In the genomic region with DNA sequence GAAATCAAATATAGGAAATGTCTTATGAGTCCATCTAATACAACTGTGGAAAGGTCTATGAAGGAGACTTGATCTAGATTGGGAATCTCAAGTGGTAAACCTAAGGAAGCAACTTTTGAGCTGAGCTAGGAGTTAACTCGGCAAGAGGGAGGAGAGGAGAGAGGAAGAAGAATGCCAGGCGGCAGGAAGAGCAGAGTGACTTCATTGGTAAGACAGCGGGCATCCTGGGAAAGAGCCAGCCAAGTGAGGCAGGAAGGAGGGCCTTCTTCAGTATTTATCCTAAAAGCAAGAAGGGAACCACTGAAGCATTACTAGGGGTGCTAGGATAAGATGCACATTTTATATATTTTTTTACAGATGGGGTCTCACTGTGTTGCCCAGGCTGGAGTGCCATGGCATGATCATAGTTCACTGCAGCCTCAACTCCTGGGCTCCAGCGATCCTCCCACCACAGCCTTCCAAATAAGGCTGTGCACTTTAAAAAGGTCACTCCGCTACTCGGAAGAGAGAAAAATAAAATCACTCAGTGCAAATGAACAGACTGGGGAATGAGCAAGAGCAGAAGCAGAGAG, we compare ENCODE assay signal across 9 cellular contexts. TPM values are rescaled to one million over a fixed set of nuclear protein-coding genes. Genes with fewer than 3 reads are reported as not detected.
DNase-seq lines count a peak whose midpoint lies in the region; ATAC-seq, FAIRE-seq and TF ChIP-seq lines count a peak whose summit lies in the region.
"Had no signal": no experiment of that assay in that cellular context is flagged by ENCODE, and none has a peak within 500 bp of the region (broad histone marks: within the 10 kb centered on the region; RNA-seq: fewer than 3 reads in every experiment).

No MANE protein-coding gene starts in this region.

- no peak overlapping the region for H3K9ac ChIP-seq in endodermal cell (ENCODE audit: extremely low read depth, low read length, poor library complexity, severe bottlenecking)
- H3K9ac ChIP-seq in parathyroid adenoma, result no peak overlapping the region

- ATAC-seq in HG02938 (IDR thresholded peaks at IDR 0.05; ENCODE audit: unreplicated experiment) (no peak), GM19452 (IDR thresholded peaks at IDR 0.05; ENCODE audit: unreplicated experiment) (no peak)

- H3K27me3 ChIP-seq in Caco-2 (replicated peaks; ENCODE audit: control insufficient read depth, insufficient read depth, low read length) (no peaks in the 10 kb centered on the region), endodermal cell (ENCODE audit: control insufficient read depth, insufficient read depth, low read length, poor library complexity, severe bottlenecking) (no peaks in the 10 kb centered on the region), parathyroid adenoma (ENCODE audit: control insufficient read depth, insufficient read depth, low read length) (no peaks in the 10 kb centered on the region)

- H3K4me2 ChIP-seq in parathyroid adenoma (ENCODE audit: low read length), result peak overlapping the region; percentile 78

- peak overlapping the region; percentile 98 for H3K4me3 ChIP-seq in Caco-2 (ENCODE audit: low read depth, low read length)
- peak overlapping the region; percentile 96 for H3K4me3 ChIP-seq in NB4 (ENCODE audit: low read depth, low read length)
- H3K4me3 ChIP-seq in endodermal cell (ENCODE audit: low read length), result peak overlapping the region; percentile 97
- peak overlapping the region; percentile 74 for H3K4me3 ChIP-seq in parathyroid adenoma (ENCODE audit: low read depth, low read length)

- H3K4me3 Mint-ChIP-seq in Caco-2 (ENCODE audit: unreplicated experiment) (peak overlapping the region; percentile 96), endodermal cell (peak overlapping the region; percentile 77)

- H3K36me3 Mint-ChIP-seq in Caco-2 (ENCODE audit: insufficient read depth, unreplicated experiment) (peaks cover 71% of the 10 kb centered on the region), endodermal cell (ENCODE audit: low read depth) (peaks cover 29% of the 10 kb centered on the region)

- WGBS in endodermal cell (ENCODE audit: insufficient coverage in 1 of 2, insufficient read length in 1 of 2), 2 experiments, result 94 to 96% methylated on average over 4 to 6 of the region's 6 CpGs

- DNase-seq in Caco-2 (no peak), NB4 (ENCODE audit: low read depth) (no peak), endodermal cell (no peak), Kasumi-1 (lab: John Stamatoyannopoulos, UW) (no peak), GM12891 (ENCODE audit: insufficient read length, low spot score) (no peak)
- DNase-seq: activated CD4-positive, alpha-beta T cell treated with anti-CD3 and anti-CD28 coated beads, Interleukin-2, amount 50 U/mL, for 48 hours had no signal

- intact Hi-C loops in Caco-2 (cut with micrococcal nuclease; ENCODE audit: unreplicated experiment), result no loop called here

- H3K9me3 ChIP-seq in Caco-2, result no peaks in the 10 kb centered on the region
- no peaks in the 10 kb centered on the region for H3K9me3 ChIP-seq in endodermal cell (ENCODE audit: control insufficient read depth, low read length)
- no peaks in the 10 kb centered on the region for H3K9me3 ChIP-seq in parathyroid adenoma (ENCODE audit: control insufficient read depth, low read length)

- H3K79me2 ChIP-seq in parathyroid adenoma, result peaks cover 56% of the 10 kb centered on the region

- H3K27ac Mint-ChIP-seq in Caco-2 (ENCODE audit: unreplicated experiment) (peak overlapping the region; percentile 99), endodermal cell (peak overlapping the region; percentile 63)

- H3K9me3 Mint-ChIP-seq in Caco-2 (ENCODE audit: unreplicated experiment) (no peaks in the 10 kb centered on the region), endodermal cell (no peaks in the 10 kb centered on the region)

- no peak for FAIRE-seq in GM12891 (lab: Jason Lieb, UNC)

- H3K27me3 Mint-ChIP-seq in Caco-2 (ENCODE audit: insufficient read depth, unreplicated experiment) (no peaks in the 10 kb centered on the region), endodermal cell (ENCODE audit: insufficient read depth) (peaks cover 20% of the 10 kb centered on the region)

- TF ChIP-seq POLR2A in NB4 (IDR thresholded peaks at IDR 0.05; ENCODE audit: extremely low read depth, insufficient read length) (no peak), GM12891 (IDR thresholded peaks at IDR 0.05; ENCODE audit: low read depth, low read length) (no peak)

- POLR2A ChIA-PET in Caco-2 (lab: Charles Lee), result interaction anchor here (1.9 kb wide), 1 partner anchor 34 kb away, joined by 24 read pairs; the partner anchor contains the start of gene BAZ1B

- no peak overlapping the region for H2AFZ ChIP-seq in parathyroid adenoma

- CTCF ChIA-PET in Caco-2 (lab: Charles Lee), result no interaction called here

- H3K36me3 ChIP-seq in Caco-2 (ENCODE audit: control insufficient read depth, insufficient read depth, low read length) (no peaks in the 10 kb centered on the region; the same call in 1 of the 2 replicates), endodermal cell (ENCODE audit: control insufficient read depth, insufficient read depth, low read length) (peaks cover 26% of the 10 kb centered on the region), parathyroid adenoma (ENCODE audit: control insufficient read depth, insufficient read depth, low read length) (no peaks in the 10 kb centered on the region)

- no TSS peak for BruUV-seq in Caco-2 (replicated peaks; lab: Mats Ljungman, UMichigan)

- H3K4me1 Mint-ChIP-seq in Caco-2 (ENCODE audit: low read depth, unreplicated experiment) (peaks cover 11% of the 10 kb centered on the region), endodermal cell (peaks cover 11% of the 10 kb centered on the region)

- peaks cover 10% of the 10 kb centered on the region; the same call in 1 of the 2 replicates for H3K4me1 ChIP-seq in Caco-2
- no peaks in the 10 kb centered on the region for H3K4me1 ChIP-seq in endodermal cell (ENCODE audit: control insufficient read depth, insufficient read depth, low read length)
- peaks cover 6% of the 10 kb centered on the region for H3K4me1 ChIP-seq in parathyroid adenoma

- H3K27ac ChIP-seq in endodermal cell (ENCODE audit: low read depth, low read length), result no peak overlapping the region
- H3K27ac ChIP-seq in parathyroid adenoma, result no peak overlapping the region

- TF ChIP-seq CTCF in Caco-2 (IDR thresholded peaks at IDR 0.05; ENCODE audit: insufficient read depth in 1 of 2, low read depth in 1 of 2, low read length in 1 of 2, severe bottlenecking in 1 of 2, unreplicated experiment in 1 of 2) (no peak), NB4 (IDR thresholded peaks at IDR 0.05; ENCODE audit: low read depth, low read length) (no peak), endodermal cell (conservative IDR thresholded peaks at IDR 0.05) (no peak), parathyroid adenoma (IDR thresholded peaks at IDR 0.05) (no peak)

TF ChIP-seq in GM12891, 5 proteins besides CTCF, POLR2A, EP300 and RAD21:
- TF ChIP-seq SPI1 (IDR thresholded peaks at IDR 0.05; ENCODE audit: low read depth, low read length), result no peak
- TF ChIP-seq POU2F2 (IDR thresholded peaks at IDR 0.05; ENCODE audit: low read depth, low read length), result no peak
- no peak for TF ChIP-seq TAF1 (IDR thresholded peaks at IDR 0.05; ENCODE audit: low read depth, low read length)
- TF ChIP-seq PAX5 (IDR thresholded peaks at IDR 0.05; ENCODE audit: insufficient read depth, low read length, severe bottlenecking), result no peak
- no peak for TF ChIP-seq POLR2AphosphoS5 (IDR thresholded peaks at IDR 0.05; ENCODE audit: low read depth, low read length)

RNA-seq across cellular contexts. Expression of gene BCL7B, which starts 2.0 kb away (rescaled TPM):
- total RNA-seq in Caco-2 (2022), result 74.5 and 74.6 TPM in 2 replicates
- total RNA-seq in endodermal cell, result 10 to 100 TPM; 31.0 to 37.7 TPM
- 36.9 TPM for polyA plus RNA-seq in endodermal cell (2013, experiment 1 of 2)
- 33.5 TPM for polyA plus RNA-seq in endodermal cell (2013, experiment 2 of 2)
- 40.6 TPM for polyA plus RNA-seq in GM12891 (2012; ENCODE audit: low read depth, missing spikeins)

RNA-seq across cellular contexts. Expression of gene TBL2, which starts 22.9 kb away (rescaled TPM):
- total RNA-seq in Caco-2 (2022) (74.8 and 76.8 TPM in 2 replicates), endodermal cell (10 to 100 TPM; 55.7 to 59.7 TPM)
- 43.4 TPM for polyA plus RNA-seq in endodermal cell (2013, experiment 1 of 2)
- polyA plus RNA-seq in endodermal cell (2013, experiment 2 of 2), result 37.8 TPM
- 15.2 TPM for polyA plus RNA-seq in GM12891 (2012; ENCODE audit: low read depth, missing spikeins)

RNA-seq across cellular contexts. Expression of gene BAZ1B, which starts 33.4 kb away (rescaled TPM):
- total RNA-seq in Caco-2 (2022) (85.2 and 85.7 TPM in 2 replicates), endodermal cell (10 to 100 TPM; 66.4 to 72.1 TPM)
- 66.2 TPM for polyA plus RNA-seq in endodermal cell (2013, experiment 1 of 2)
- polyA plus RNA-seq in endodermal cell (2013, experiment 2 of 2), result 64.1 TPM
- polyA plus RNA-seq in GM12891 (2012; ENCODE audit: low read depth, missing spikeins), result 25.9 TPM
